ENCODE assay signal across 8 cellular contexts in genomic region chr10:50604049-50604640, GRCh38. TPM values are rescaled to one million over a fixed set of nuclear protein-coding genes. Genes with fewer than 3 reads are reported as not detected.
DNase-seq lines count a peak whose midpoint lies in the region; ATAC-seq and TF ChIP-seq lines count a peak whose summit lies in the region.

No MANE protein-coding gene starts in this region.

- no peaks in the 10 kb centered on the region for H3K36me3 ChIP-seq in DOHH2 (ENCODE audit: control insufficient read depth, low read length)
- no peaks in the 10 kb centered on the region for H3K36me3 ChIP-seq in MM.1S (replicated peaks; ENCODE audit: insufficient read depth, low read length)
- no peaks in the 10 kb centered on the region for H3K36me3 ChIP-seq in muscle layer of duodenum (ENCODE audit: control insufficient read depth in 1 of 2, insufficient read depth in 2 of 2, low read length in 2 of 2)

- peak overlapping the region; percentile 20 for H3K27ac Mint-ChIP-seq in activated naive CD8-positive, alpha-beta T cell treated with anti-CD3 and anti-CD28 coated beads, Interleukin-2, amount 50 U/mL, for 24 hours

- DNase-seq in MM.1S (peak; percentile 58), activated gamma-delta T cell treated with Interleukin-2 at 50 U/mL for 16 hours (no peak), HT-29 (ENCODE audit: low spot score) (no peak), activated gamma-delta T cell (lab: John Stamatoyannopoulos, UW) (no peak)
- no peak for DNase-seq in activated naive CD8-positive, alpha-beta T cell treated with anti-CD3 and anti-CD28 coated beads, Interleukin-2, amount 50 U/mL, for 24 hours

- peaks cover 62% of the 10 kb centered on the region for H3K4me1 Mint-ChIP-seq in activated naive CD8-positive, alpha-beta T cell treated with anti-CD3 and anti-CD28 coated beads, Interleukin-2, amount 50 U/mL, for 24 hours

- peaks cover 26% of the 10 kb centered on the region for H3K4me1 ChIP-seq in DOHH2 (ENCODE audit: control insufficient read depth, low read length)
- peaks cover 28% of the 10 kb centered on the region for H3K4me1 ChIP-seq in MM.1S (ENCODE audit: low read length)
- H3K4me1 ChIP-seq in muscle layer of duodenum (ENCODE audit: control insufficient read depth in 1 of 2, insufficient read depth in 2 of 2, low read length in 2 of 2), result peaks cover 21 to 48% of the 10 kb centered on the region in 2 donors

- TF ChIP-seq CTCF in DOHH2 (IDR thresholded peaks at IDR 0.05; ENCODE audit: low read depth, low read length, poor library complexity, severe bottlenecking) (peak; percentile 3), MM.1S (IDR thresholded peaks at IDR 0.05; ENCODE audit: low read length) (no peak)

- H3K36me3 Mint-ChIP-seq in activated naive CD8-positive, alpha-beta T cell treated with anti-CD3 and anti-CD28 coated beads, Interleukin-2, amount 50 U/mL, for 24 hours (ENCODE audit: low read depth), result no peaks in the 10 kb centered on the region

- H3K4me2 ChIP-seq in DOHH2 (ENCODE audit: low read length) (peak overlapping the region; percentile 59), MM.1S (ENCODE audit: low read depth, low read length) (peak overlapping the region; percentile 90)

- H3K9me3 Mint-ChIP-seq in activated naive CD8-positive, alpha-beta T cell treated with anti-CD3 and anti-CD28 coated beads, Interleukin-2, amount 50 U/mL, for 24 hours, result no peaks in the 10 kb centered on the region

- H4K20me1 ChIP-seq in DOHH2 (ENCODE audit: control insufficient read depth, insufficient read depth, low read depth, low read length) (peaks cover 9% of the 10 kb centered on the region; the same call in 1 of the 2 replicates), MM.1S (ENCODE audit: insufficient read depth, low read length) (no peaks in the 10 kb centered on the region)

- peak; percentile 63 for ATAC-seq in GM21526 (IDR thresholded peaks at IDR 0.05; ENCODE audit: low FRiP score, unreplicated experiment)
- ATAC-seq in activated naive CD8-positive, alpha-beta T cell treated with anti-CD3 and anti-CD28 coated beads, Interleukin-2, amount 50 U/mL, for 24 hours, result peak; percentile 57

- H3K9me3 ChIP-seq in DOHH2 (ENCODE audit: control insufficient read depth, insufficient read depth, low read length), result no peaks in the 10 kb centered on the region
- H3K9me3 ChIP-seq in MM.1S (replicated peaks; ENCODE audit: insufficient read depth, low read length), result no peaks in the 10 kb centered on the region
- H3K9me3 ChIP-seq in muscle layer of duodenum (ENCODE audit: control insufficient read depth in 1 of 2, low read length in 2 of 2), result no peaks in the 10 kb centered on the region

- H3K27me3 Mint-ChIP-seq in activated naive CD8-positive, alpha-beta T cell treated with anti-CD3 and anti-CD28 coated beads, Interleukin-2, amount 50 U/mL, for 24 hours, result no peaks in the 10 kb centered on the region

- peak overlapping the region; percentile 55; the same call in 1 of the 2 replicates for H3K9ac ChIP-seq in MM.1S (ENCODE audit: low read length)

- H3K27me3 ChIP-seq in DOHH2 (ENCODE audit: control insufficient read depth, low read length), result no peaks in the 10 kb centered on the region
- H3K27me3 ChIP-seq in MM.1S (replicated peaks; ENCODE audit: insufficient read depth, low read length), result no peaks in the 10 kb centered on the region
- no peaks in the 10 kb centered on the region for H3K27me3 ChIP-seq in muscle layer of duodenum (ENCODE audit: low read depth, low read length)

- H2AFZ ChIP-seq in MM.1S (ENCODE audit: low read length), result peak overlapping the region; percentile 21; the same call in 1 of the 2 replicates

- H3K27ac ChIP-seq in DOHH2 (ENCODE audit: low read depth, low read length) (no peak overlapping the region), MM.1S (ENCODE audit: low read length) (peak overlapping the region; percentile 62; the same call in 1 of the 2 replicates), muscle layer of duodenum (ENCODE audit: low read length) (peak overlapping the region; percentile 39)

- H3K4me3 ChIP-seq in DOHH2 (ENCODE audit: low read length), result peak overlapping the region; percentile 45
- H3K4me3 ChIP-seq in MM.1S (ENCODE audit: low read length), result peak overlapping the region; percentile 59
- peak overlapping the region in 1 of 2 donors; percentile 12 for H3K4me3 ChIP-seq in muscle layer of duodenum (ENCODE audit: low read depth in 1 of 2, low read length in 2 of 2)

- H3K79me2 ChIP-seq in DOHH2 (ENCODE audit: control insufficient read depth, low read length), result peaks cover 15% of the 10 kb centered on the region
- H3K79me2 ChIP-seq in MM.1S (ENCODE audit: low read length), result peaks cover 83% of the 10 kb centered on the region

- H3K9me2 ChIP-seq in DOHH2 (replicated peaks; ENCODE audit: control insufficient read depth, low read length) (no peaks in the 10 kb centered on the region), MM.1S (replicated peaks; ENCODE audit: insufficient read depth, low read length) (no peaks in the 10 kb centered on the region)

- H3F3A ChIP-seq in DOHH2 (ENCODE audit: control insufficient read depth, insufficient read depth), result no peaks in the 10 kb centered on the region
- H3F3A ChIP-seq in MM.1S (ENCODE audit: insufficient read depth, low read length), result peaks cover 31% of the 10 kb centered on the region

- peak overlapping the region; percentile 22 for H3K4me3 Mint-ChIP-seq in activated naive CD8-positive, alpha-beta T cell treated with anti-CD3 and anti-CD28 coated beads, Interleukin-2, amount 50 U/mL, for 24 hours

RNA-seq across cellular contexts. Expression of gene SGMS1, which starts 19.6 kb away (rescaled TPM):
- 13.0 and 23.2 TPM in 2 replicates for total RNA-seq in HT-29 (2014; rRNA removed; shearing (Covaris generic))
